Comparison of ENCODE assay signal across 8 cellular contexts in the genomic region with DNA sequence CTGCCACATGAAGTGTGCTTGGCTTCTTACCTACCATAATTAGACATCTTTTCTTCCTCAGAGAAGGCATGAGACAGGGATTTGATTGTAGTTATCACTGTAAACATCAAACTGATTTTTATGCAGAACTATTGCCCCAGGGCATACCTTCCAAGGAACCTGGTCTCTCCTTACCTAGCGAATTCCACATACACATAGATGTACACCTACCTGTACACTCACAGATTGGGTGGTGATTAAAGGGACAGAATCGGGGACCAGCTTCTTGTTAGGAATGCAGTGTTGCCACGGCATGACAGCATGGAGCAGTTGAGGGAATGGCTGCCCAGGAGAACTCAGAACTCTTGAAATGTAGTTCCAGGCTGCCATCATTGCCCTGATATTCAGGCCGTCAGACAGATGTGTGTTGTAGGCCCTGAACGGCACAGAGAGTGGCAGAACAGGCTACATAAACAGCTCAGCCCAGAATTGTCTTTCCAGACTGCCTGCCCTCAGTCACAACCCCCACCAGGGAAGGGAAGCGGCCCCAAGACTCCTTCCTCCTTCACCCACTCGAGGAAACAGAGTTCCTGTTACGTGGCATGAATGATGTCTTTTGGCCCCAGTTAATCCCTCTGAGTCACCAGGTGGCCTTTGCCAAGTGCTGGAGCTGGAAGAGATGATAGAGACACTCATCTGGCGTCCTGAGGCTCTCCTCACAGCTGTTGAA. TPM values are rescaled to one million over a fixed set of nuclear protein-coding genes. Genes with fewer than 3 reads are reported as not detected.
DNase-seq lines count a peak whose midpoint lies in the region; ATAC-seq and TF ChIP-seq lines count a peak whose summit lies in the region.

No MANE protein-coding gene starts in this region.

- H3K4me3 ChIP-seq in NB4 (ENCODE audit: low read depth, low read length) (no peak overlapping the region), colonic mucosa (no peak overlapping the region), mesodermal cell (ENCODE audit: extremely low read depth, insufficient read depth, low read length, poor library complexity, severe bottlenecking) (no peak overlapping the region), uterus (no peak overlapping the region)

- H3K9me3 ChIP-seq in colonic mucosa = no peaks in the 10 kb centered on the region
- no peaks in the 10 kb centered on the region for H3K9me3 ChIP-seq in mesodermal cell (ENCODE audit: control insufficient read depth, low read length)
- H3K9me3 ChIP-seq in uterus = no peaks in the 10 kb centered on the region

- DNase-seq in AG08395 (ENCODE audit: low spot score) = peak; percentile 89
- peak; percentile 29 for DNase-seq in NB4 (ENCODE audit: low read depth)
- DNase-seq in colonic mucosa = peak; percentile 87
- peak; percentile 91 to 95 for DNase-seq in uterus
- no peak for DNase-seq in OCI-M2 (lab: John Stamatoyannopoulos, UW; ENCODE audit: unreplicated experiment)
- no peak for DNase-seq in GM20000 (ENCODE audit: low spot score)

- TF ChIP-seq POLR2A in NB4 (IDR thresholded peaks at IDR 0.05; ENCODE audit: extremely low read depth, insufficient read length) = no peak
- TF ChIP-seq POLR2A in uterus (IDR thresholded peaks at IDR 0.05) = peak; percentile 8 to 22

- H3K9ac ChIP-seq in colonic mucosa (ENCODE audit: low read depth in 2 of 2, low read length in 2 of 2) = peak overlapping the region in 1 of 2 donors; percentile 76

- no peak for ATAC-seq in GM19324 (IDR thresholded peaks at IDR 0.05; ENCODE audit: low FRiP score, unreplicated experiment)

- TF ChIP-seq CTCF in NB4 (IDR thresholded peaks at IDR 0.05; ENCODE audit: low read depth, low read length) (no peak), colonic mucosa (IDR thresholded peaks at IDR 0.05) (no peak), uterus (IDR thresholded peaks at IDR 0.05) (peak in 1 of 4 experiments; percentile 19), GM20000 (IDR thresholded peaks at IDR 0.05; ENCODE audit: extremely low read depth, missing control alignments) (no peak)

- intact Hi-C loops in colonic mucosa (cut with DNase I) = no loop called here
- intact Hi-C loops in uterus (cut with DNase I; ENCODE audit: low total_unique reads) = no loop called here

- WGBS in mesodermal cell (ENCODE audit: insufficient coverage in 2 of 2), 2 experiments = 89 to 95% methylated on average over 5 of the region's 9 CpGs

- no peaks in the 10 kb centered on the region for H3K27me3 ChIP-seq in colonic mucosa
- H3K27me3 ChIP-seq in uterus = no peaks in the 10 kb centered on the region

- H3K4me1 ChIP-seq in colonic mucosa (peaks cover 39% of the 10 kb centered on the region), mesodermal cell (ENCODE audit: control insufficient read depth, insufficient read depth, low read length, poor library complexity, severe bottlenecking) (peaks cover 61% of the 10 kb centered on the region), uterus (peaks cover 61 to 65% of the 10 kb centered on the region in 2 donors)

- H3K36me3 ChIP-seq in colonic mucosa (no peaks in the 10 kb centered on the region), mesodermal cell (ENCODE audit: control insufficient read depth, insufficient read depth, low read length) (peaks cover 30% of the 10 kb centered on the region), uterus (no peaks in the 10 kb centered on the region)

- peak overlapping the region; percentile 95 for H3K27ac ChIP-seq in colonic mucosa
- peak overlapping the region; percentile 100 for H3K27ac ChIP-seq in mesodermal cell (ENCODE audit: low read depth, low read length, severe bottlenecking)
- H3K27ac ChIP-seq in uterus = peak overlapping the region; percentile 95 to 99

RNA-seq across cellular contexts. Expression of a gene that starts 17.8 kb away (rescaled TPM):
- 10 to 100 TPM; 27.8 to 38.6 TPM for total RNA-seq in colonic mucosa
- 20.3 TPM for polyA plus RNA-seq in mesodermal cell (2013, experiment 1 of 2)
- polyA plus RNA-seq in mesodermal cell (2013, experiment 2 of 2) = 17.8 TPM
- 10 to 100 TPM in 3 of 4 donors, 1 to 10 TPM in 1; 8.7 to 33.5 (median 25.6) TPM for total RNA-seq in uterus

RNA-seq across cellular contexts. Expression of a gene that starts 34.5 kb away (rescaled TPM):
- total RNA-seq in colonic mucosa (1 to 10 TPM in 1 of 2 donors, under 1 TPM in 1; 0.88 to 1.7 TPM), uterus (1 to 10 TPM in 1 of 4 donors, under 1 TPM in 1, not detected in 2; 0.35 to 3.1 TPM)
- 0.92 TPM for polyA plus RNA-seq in mesodermal cell (2013, experiment 1 of 2)
- polyA plus RNA-seq in mesodermal cell (2013, experiment 2 of 2) = 0.71 TPM

RNA-seq across cellular contexts. Expression of a gene that starts 43.7 kb away (rescaled TPM):
- 100 to 1,000 TPM in 1 of 2 donors, 10 to 100 TPM in 1; 94.2 to 176 TPM for total RNA-seq in colonic mucosa
- 68.8 TPM for polyA plus RNA-seq in mesodermal cell (2013, experiment 1 of 2)
- polyA plus RNA-seq in mesodermal cell (2013, experiment 2 of 2) = 60.4 TPM
- 10 to 100 TPM in 3 of 4 donors, 1 to 10 TPM in 1; 2.6 to 42.6 (median 16.1) TPM for total RNA-seq in uterus

RNA-seq across cellular contexts. Expression of a gene that starts 48.7 kb away (rescaled TPM):
- total RNA-seq in colonic mucosa (10 to 100 TPM; 79.6 to 83.0 TPM), uterus (10 to 100 TPM in 3 of 4 donors, 1 to 10 TPM in 1; 6.9 to 50.0 (median 35.1) TPM)
- 39.2 TPM for polyA plus RNA-seq in mesodermal cell (2013, experiment 1 of 2)
- polyA plus RNA-seq in mesodermal cell (2013, experiment 2 of 2) = 34.6 TPM

RNA-seq across cellular contexts. Expression of a gene that starts 59.3 kb away (rescaled TPM):
- total RNA-seq in colonic mucosa = 10 to 100 TPM in 1 of 2 donors, 1 to 10 TPM in 1; 2.2 to 11.6 TPM
- 13.9 TPM for polyA plus RNA-seq in mesodermal cell (2013, experiment 1 of 2)
- 12.8 TPM for polyA plus RNA-seq in mesodermal cell (2013, experiment 2 of 2)
- total RNA-seq in uterus = 10 to 100 TPM in 1 of 4 donors, 1 to 10 TPM in 3; 2.8 to 16.5 (median 5.0) TPM

Comparison
In these comparisons a context has a peak if more than half of its experiments do, and no peak if none do; other contexts are left out.
1. DNase-seq: peak in AG08395 (single experiment), NB4 (single experiment), colonic mucosa (single experiment) and uterus (2 of 2); none in OCI-M2 (single experiment) and GM20000 (single experiment).
2. Peak in every context shown above with its lines, with median percentiles within 50 percentile points of each other: H3K27ac ChIP-seq.